Comparison of ENCODE assay signal across 11 cellular contexts in genomic region chr11:19370100-19370861, GRCh38.
DNase-seq lines count a peak whose midpoint lies in the region; ATAC-seq and TF ChIP-seq lines count a peak whose summit lies in the region.
"Had no signal": no experiment of that assay in that cellular context is flagged by ENCODE, and none has a peak within 500 bp of the region (broad histone marks: within the 10 kb centered on the region; RNA-seq: fewer than 3 reads in every experiment).

No MANE protein-coding gene starts in this region.

- no peak for TF ChIP-seq EP300 in sigmoid colon (IDR thresholded peaks at IDR 0.05)

- H3K4me2 ChIP-seq in GM23248 (ENCODE audit: unreplicated experiment) = peak overlapping the region; percentile 47

- peaks cover 76% of the 10 kb centered on the region for H3F3A ChIP-seq in GM23248 (ENCODE audit: insufficient read depth)

- peak overlapping the region; percentile 3; the same call in 1 of the 2 replicates for H3K9ac ChIP-seq in GM23248

- 0 out of 2 replicates have a peak overlapping the region, but pooled peaks have one; percentile 4 for H3K4me3 ChIP-seq in GM23248
- no peak overlapping the region for H3K4me3 ChIP-seq in sigmoid colon
- no peak overlapping the region for H3K4me3 ChIP-seq in WERI-Rb-1 (ENCODE audit: low read depth, low read length)
- H3K4me3 ChIP-seq: ascending aorta, Peyer's patch had no signal

- H3K27ac ChIP-seq in GM23248 (peak overlapping the region; percentile 82), sigmoid colon (peak overlapping the region in 1 of 4 donors; percentile 53), WERI-Rb-1 (no peak overlapping the region)
- H3K27ac ChIP-seq: ascending aorta had no signal

- intact Hi-C loops in left cardiac atrium (cut with DNase I) = no loop called here
- intact Hi-C loops in sigmoid colon (cut with DNase I) = no loop called here

- DNase-seq in GM23248 (peak; percentile 83), amniotic epithelial cell (ENCODE audit: low read depth) (peak; percentile 40), left cardiac atrium (peak; percentile 57), sigmoid colon (peak; percentile 86), WERI-Rb-1 (no peak), NCI-H510A (lab: John Stamatoyannopoulos, UW) (no peak)
- no peak for DNase-seq in stimulated activated naive CD8-positive, alpha-beta T cell treated with anti-CD3 and anti-CD28 coated beads, Interleukin-15, Interleukin-2, amounts not matched to agents 100 U/mL and 50 U/mL, for 24 hours
- DNase-seq: posterior cingulate gyrus had no signal

- ATAC-seq in left cardiac atrium = peak; percentile 79 to 92
- no peak for ATAC-seq in HG03565 (IDR thresholded peaks at IDR 0.05; ENCODE audit: unreplicated experiment)
- no peak for ATAC-seq in stimulated activated naive CD8-positive, alpha-beta T cell treated with anti-CD3 and anti-CD28 coated beads, Interleukin-15, Interleukin-2, amounts not matched to agents 100 U/mL and 50 U/mL, for 24 hours

- in situ Hi-C loops in GM23248 (cut with MboI) = no loop called here

- H2AFZ ChIP-seq in GM23248 = peak overlapping the region; percentile 52

- H3K36me3 ChIP-seq in GM23248 (ENCODE audit: low read depth) (no peaks in the 10 kb centered on the region), sigmoid colon (no peaks in the 10 kb centered on the region), WERI-Rb-1 (no peaks in the 10 kb centered on the region)
- H3K36me3 ChIP-seq: ascending aorta, Peyer's patch had no signal

- H3K27me3 ChIP-seq in GM23248 (replicated peaks; ENCODE audit: insufficient read depth) (no peaks in the 10 kb centered on the region), sigmoid colon (no peaks in the 10 kb centered on the region), WERI-Rb-1 (ENCODE audit: insufficient read depth, low read depth, severe bottlenecking) (peaks cover 16% of the 10 kb centered on the region)
- H3K27me3 ChIP-seq: ascending aorta, Peyer's patch had no signal

- H3K79me2 ChIP-seq in GM23248 (ENCODE audit: insufficient read depth) = no peaks in the 10 kb centered on the region

- 9 to 10% methylated on average over 7 of the region's 7 CpGs for WGBS in GM23248 (ENCODE audit: low coverage in 1 of 2, low lambda C conversion rate in 2 of 2, missing lambda C conversion rate in 2 of 2), 2 experiments
- WGBS in sigmoid colon, 2 donors = 52 to 60% methylated on average over 7 of the region's 7 CpGs

- no peaks in the 10 kb centered on the region for H4K20me1 ChIP-seq in GM23248 (ENCODE audit: insufficient read depth)

- H3K4me1 ChIP-seq in GM23248 (ENCODE audit: insufficient read depth) = peaks cover 92% of the 10 kb centered on the region
- H3K4me1 ChIP-seq in sigmoid colon = peaks cover 0 to 32% (median 3%) of the 10 kb centered on the region in 4 donors
- H3K4me1 ChIP-seq: Peyer's patch had no signal

- H3K9me3 ChIP-seq in GM23248 (ENCODE audit: low read depth) (no peaks in the 10 kb centered on the region), sigmoid colon (no peaks in the 10 kb centered on the region), WERI-Rb-1 (ENCODE audit: severe bottlenecking) (no peaks in the 10 kb centered on the region)
- H3K9me3 ChIP-seq: ascending aorta, Peyer's patch had no signal

- TF ChIP-seq CTCF in sigmoid colon (IDR thresholded peaks at IDR 0.05) = no peak
- no peak for TF ChIP-seq CTCF in WERI-Rb-1 (IDR thresholded peaks at IDR 0.05; ENCODE audit: low read depth, low read length)

- TF ChIP-seq POLR2A in sigmoid colon (IDR thresholded peaks at IDR 0.05) = no peak

- no peaks in the 10 kb centered on the region for H3K9me2 ChIP-seq in GM23248 (ENCODE audit: insufficient read depth)

Comparison
In these comparisons a context has a peak if more than half of its experiments do, and no peak if none do; other contexts are left out.
1. DNase-seq: peak in GM23248 (single experiment), amniotic epithelial cell (single experiment), left cardiac atrium (single experiment) and sigmoid colon (single experiment); none in WERI-Rb-1 (single experiment), stimulated activated naive CD8-positive, alpha-beta T cell treated with anti-CD3 and anti-CD28 coated beads, Interleukin-15, Interleukin-2, amounts not matched to agents 100 U/mL and 50 U/mL, for 24 hours (single experiment) and NCI-H510A (single experiment).
2. ATAC-seq: peak in left cardiac atrium (2 of 2); none in HG03565 (single experiment) and stimulated activated naive CD8-positive, alpha-beta T cell treated with anti-CD3 and anti-CD28 coated beads, Interleukin-15, Interleukin-2, amounts not matched to agents 100 U/mL and 50 U/mL, for 24 hours (single experiment).